In genomic region chr9:18566125-18566524, GRCh38 we compare ENCODE assay signal across 15 cellular contexts.
A peak's percentile ranks its signal among the peaks of the same experiment; 100 is the strongest.
DNase-seq lines count a peak whose midpoint lies in the region; ATAC-seq and TF ChIP-seq lines count a peak whose summit lies in the region.
"Had no signal": no experiment of that assay in that cellular context is flagged by ENCODE, and none has a peak within 500 bp of the region (broad histone marks: within the 10 kb centered on the region; RNA-seq: fewer than 3 reads in every experiment).

No MANE protein-coding gene starts in this region.

- no peaks in the 10 kb centered on the region for H3K4me1 Mint-ChIP-seq in natural killer cell treated with Interleukin-12 subunit alpha and Interleukin-12 subunit beta and Interleukin-15 and Interleukin-18, amount 100 ng/mL, for 72 hours (ENCODE audit: low read depth in 2 of 2)
- H3K4me1 Mint-ChIP-seq: activated CD4-positive, alpha-beta T cell treated with anti-CD3 and anti-CD28 coated beads for 36 hours; stimulated activated naive CD8-positive, alpha-beta T cell treated with anti-CD3 and anti-CD28 coated beads, Interleukin-15, amount 100 ng/mL, for 72 hours had no signal

- peak; percentile 63 for ATAC-seq in SK-N-SH treated with all-trans-retinoic acid at 6 μM for 48 hours
- no peak for ATAC-seq in GM18511 (IDR thresholded peaks at IDR 0.05; ENCODE audit: unreplicated experiment)
- ATAC-seq in natural killer cell treated with Interleukin-12 subunit alpha and Interleukin-12 subunit beta and Interleukin-15 and Interleukin-18, amount 100 ng/mL, for 72 hours, result no peak
- no peak for ATAC-seq in GM21367 (IDR thresholded peaks at IDR 0.05; ENCODE audit: unreplicated experiment)
- ATAC-seq: activated CD4-positive, alpha-beta T cell treated with anti-CD3 and anti-CD28 coated beads for 36 hours; right cardiac atrium; stimulated activated naive CD8-positive, alpha-beta T cell treated with anti-CD3 and anti-CD28 coated beads, Interleukin-15, amount 100 ng/mL, for 72 hours had no signal

- H3K27ac Mint-ChIP-seq in natural killer cell treated with Interleukin-12 subunit alpha and Interleukin-12 subunit beta and Interleukin-15 and Interleukin-18, amount 100 ng/mL, for 72 hours, result no peak overlapping the region
- H3K27ac Mint-ChIP-seq: activated CD4-positive, alpha-beta T cell treated with anti-CD3 and anti-CD28 coated beads for 36 hours; CD4-positive, alpha-beta T cell; stimulated activated naive CD8-positive, alpha-beta T cell treated with anti-CD3 and anti-CD28 coated beads, Interleukin-15, amount 100 ng/mL, for 72 hours had no signal

- no peak overlapping the region for H3K4me3 Mint-ChIP-seq in natural killer cell treated with Interleukin-12 subunit alpha and Interleukin-12 subunit beta and Interleukin-15 and Interleukin-18, amount 100 ng/mL, for 72 hours
- H3K4me3 Mint-ChIP-seq: activated CD4-positive, alpha-beta T cell treated with anti-CD3 and anti-CD28 coated beads for 36 hours; CD4-positive, alpha-beta T cell; stimulated activated naive CD8-positive, alpha-beta T cell treated with anti-CD3 and anti-CD28 coated beads, Interleukin-15, amount 100 ng/mL, for 72 hours had no signal

- peaks cover 17% of the 10 kb centered on the region for H3K9me3 Mint-ChIP-seq in natural killer cell treated with Interleukin-12 subunit alpha and Interleukin-12 subunit beta and Interleukin-15 and Interleukin-18, amount 100 ng/mL, for 72 hours

- DNase-seq in GM04503 (ENCODE audit: low read depth), result peak; percentile 79
- peak; percentile 80 for DNase-seq in fibroblast of peridontal ligament (ENCODE audit: extremely low read depth)
- DNase-seq in renal cortical epithelial cell (ENCODE audit: low read depth), result peak; percentile 41
- no peak for DNase-seq in NCI-H446 (lab: John Stamatoyannopoulos, UW)
- DNase-seq in natural killer cell treated with Interleukin-12 subunit alpha and Interleukin-12 subunit beta and Interleukin-15 and Interleukin-18, amount 100 ng/mL, for 72 hours (ENCODE audit: low spot score), result no peak
- DNase-seq: activated CD4-positive, alpha-beta T cell treated with anti-CD3 and anti-CD28 coated beads for 36 hours; CD4-positive, alpha-beta T cell; MV-4-11; NCI-H2171 treated with DMSO at 0.1 percent for 48 hours; right cardiac atrium; stimulated activated naive CD8-positive, alpha-beta T cell treated with anti-CD3 and anti-CD28 coated beads, Interleukin-15, amount 100 ng/mL, for 72 hours; T-helper 1 cell had no signal

- H3K36me3 Mint-ChIP-seq in natural killer cell treated with Interleukin-12 subunit alpha and Interleukin-12 subunit beta and Interleukin-15 and Interleukin-18, amount 100 ng/mL, for 72 hours, result no peaks in the 10 kb centered on the region

- H3K27me3 Mint-ChIP-seq in natural killer cell treated with Interleukin-12 subunit alpha and Interleukin-12 subunit beta and Interleukin-15 and Interleukin-18, amount 100 ng/mL, for 72 hours, result no peaks in the 10 kb centered on the region
- H3K27me3 Mint-ChIP-seq: CD4-positive, alpha-beta T cell; stimulated activated naive CD8-positive, alpha-beta T cell treated with anti-CD3 and anti-CD28 coated beads, Interleukin-15, amount 100 ng/mL, for 72 hours had no signal

TF ChIP-seq in SK-N-SH treated with all-trans-retinoic acid at 6 μM for 48 hours, 23 proteins besides CTCF, POLR2A, EP300 and RAD21 (continues in another document):
- TF ChIP-seq ARNTL (CRISPR knock-in tag; IDR thresholded peaks at IDR 0.05; ENCODE audit: borderline replicate concordance, low read depth) (no peak), CREB5 (CRISPR knock-in tag; IDR thresholded peaks at IDR 0.05; ENCODE audit: low read depth) (0 out of 2 replicates have a peak, but pooled peaks have one; percentile 14), ZNF70 (CRISPR knock-in tag; IDR thresholded peaks at IDR 0.05) (no peak), ZFP3 (CRISPR knock-in tag; IDR thresholded peaks at IDR 0.05) (no peak), ZNF565 (CRISPR knock-in tag; conservative IDR thresholded peaks at IDR 0.05; ENCODE audit: low read depth) (no peak), TCF4 (CRISPR knock-in tag; IDR thresholded peaks at IDR 0.05; ENCODE audit: borderline replicate concordance) (no peak), ZFP30 (CRISPR knock-in tag; IDR thresholded peaks at IDR 0.05) (no peak), RARB (CRISPR knock-in tag; IDR thresholded peaks at IDR 0.05) (no peak), ESRRG (CRISPR knock-in tag; IDR thresholded peaks at IDR 0.05) (no peak), PPARA (CRISPR knock-in tag; IDR thresholded peaks at IDR 0.05; ENCODE audit: borderline replicate concordance) (no peak), SNAI2 (CRISPR knock-in tag; IDR thresholded peaks at IDR 0.05) (no peak), ISL1 (CRISPR knock-in tag; IDR thresholded peaks at IDR 0.05) (peak; percentile 73), POU6F1 (CRISPR knock-in tag; IDR thresholded peaks at IDR 0.05; ENCODE audit: borderline replicate concordance, low read depth) (no peak), GLIS3 (CRISPR knock-in tag; IDR thresholded peaks at IDR 0.05) (no peak), ZNF8 (CRISPR knock-in tag; IDR thresholded peaks at IDR 0.05) (no peak), PATZ1 (CRISPR knock-in tag; IDR thresholded peaks at IDR 0.05; ENCODE audit: borderline replicate concordance) (no peak), CSDC2 (CRISPR knock-in tag; IDR thresholded peaks at IDR 0.05) (no peak), BACH2 (CRISPR knock-in tag; IDR thresholded peaks at IDR 0.05; ENCODE audit: borderline replicate concordance) (no peak), TSHZ2 (CRISPR knock-in tag; IDR thresholded peaks at IDR 0.05) (no peak)

Comparison
In these comparisons a context has a peak if more than half of its experiments do, and no peak if none do; other contexts are left out.
1. DNase-seq: peak in GM04503 (single experiment), fibroblast of peridontal ligament (single experiment) and renal cortical epithelial cell (single experiment); none in NCI-H446 (0 of 2) and natural killer cell treated with Interleukin-12 subunit alpha and Interleukin-12 subunit beta and Interleukin-15 and Interleukin-18, amount 100 ng/mL, for 72 hours (single experiment).